10 cellular contexts compared by ENCODE assay signal in genomic region chr3:128278761-128279593, GRCh38.
DNase-seq lines count a peak whose midpoint lies in the region; ATAC-seq and TF ChIP-seq lines count a peak whose summit lies in the region.
"Had no signal": no experiment of that assay in that cellular context is flagged by ENCODE, and none has a peak within 500 bp of the region (broad histone marks: within the 10 kb centered on the region; RNA-seq: fewer than 3 reads in every experiment).

No MANE protein-coding gene starts in this region.

- no peak overlapping the region for H3K4me2 ChIP-seq in PC-9

- peaks cover 6% of the 10 kb centered on the region for H3F3A ChIP-seq in PC-9 (ENCODE audit: insufficient read depth, low read depth)

- peaks cover 0 to 21% of the 10 kb centered on the region in 2 donors for H3K4me1 ChIP-seq in ascending aorta
- peaks cover 23% of the 10 kb centered on the region for H3K4me1 ChIP-seq in right cardiac atrium (ENCODE audit: control insufficient read depth, insufficient read depth, low read length)
- peaks cover 45% of the 10 kb centered on the region for H3K4me1 ChIP-seq in PC-9 (replicated peaks; ENCODE audit: insufficient read depth)

- H3K79me2 ChIP-seq in PC-9 (ENCODE audit: low read depth) = peaks cover 11% of the 10 kb centered on the region; the same call in 1 of the 2 replicates

- no peak for TF ChIP-seq CTCF in ascending aorta (IDR thresholded peaks at IDR 0.05)
- TF ChIP-seq CTCF in PC-9 (conservative IDR thresholded peaks at IDR 0.05) = no peak

- H3K36me3 Mint-ChIP-seq in activated CD4-positive, alpha-beta T cell treated with anti-CD3 and anti-CD28 coated beads, Interleukin-2, amount 10 ng/mL, durations not matched to agents 7 days and 5 days (ENCODE audit: low read depth) = no peaks in the 10 kb centered on the region
- H3K36me3 Mint-ChIP-seq in activated CD4-positive, alpha-beta memory T cell treated with anti-CD3 and anti-CD28 coated beads for 36 hours = peaks cover 2% of the 10 kb centered on the region

- no peaks in the 10 kb centered on the region for H4K20me1 ChIP-seq in PC-9 (ENCODE audit: insufficient read depth)

- H3K36me3 ChIP-seq in ascending aorta = no peaks in the 10 kb centered on the region
- H3K36me3 ChIP-seq in PC-9 (ENCODE audit: low read depth) = no peaks in the 10 kb centered on the region

- CTCF ChIA-PET in PC-9 (lab: Charles Lee) = no interaction called here
- CTCF ChIA-PET in activated CD4-positive, alpha-beta T cell treated with anti-CD3 and anti-CD28 coated beads, Interleukin-2, amount 10 ng/mL, durations not matched to agents 7 days and 5 days (lab: Charles Lee) = no interaction called here
- CTCF ChIA-PET in activated CD4-positive, alpha-beta memory T cell treated with anti-CD3 and anti-CD28 coated beads for 36 hours (lab: Charles Lee) = no interaction called here

- no peaks in the 10 kb centered on the region for H3K9me3 ChIP-seq in ascending aorta
- no peaks in the 10 kb centered on the region for H3K9me3 ChIP-seq in right cardiac atrium (ENCODE audit: control insufficient read depth, low read length)
- no peaks in the 10 kb centered on the region for H3K9me3 ChIP-seq in PC-9 (ENCODE audit: insufficient read depth, low read depth)

- no peaks in the 10 kb centered on the region for H3K9me3 Mint-ChIP-seq in activated CD4-positive, alpha-beta T cell treated with anti-CD3 and anti-CD28 coated beads, Interleukin-2, amount 10 ng/mL, durations not matched to agents 7 days and 5 days
- H3K9me3 Mint-ChIP-seq in activated CD4-positive, alpha-beta memory T cell treated with anti-CD3 and anti-CD28 coated beads for 36 hours = no peaks in the 10 kb centered on the region
- H3K9me3 Mint-ChIP-seq: dendritic cell treated with granulocyte-macrophage colony-stimulating factor and Interleukin-4, amounts not matched to agents 40 ng/mL and 50 ng/mL, for 4 days had no signal

- H3K4me1 Mint-ChIP-seq in activated CD4-positive, alpha-beta T cell treated with anti-CD3 and anti-CD28 coated beads, Interleukin-2, amount 10 ng/mL, durations not matched to agents 7 days and 5 days = no peaks in the 10 kb centered on the region
- no peaks in the 10 kb centered on the region for H3K4me1 Mint-ChIP-seq in activated CD4-positive, alpha-beta memory T cell treated with anti-CD3 and anti-CD28 coated beads for 36 hours (ENCODE audit: low read depth)

- POLR2A ChIA-PET in PC-9 (lab: Charles Lee; ENCODE audit: unreplicated experiment) = no interaction called here
- POLR2A ChIA-PET in activated CD4-positive, alpha-beta T cell treated with anti-CD3 and anti-CD28 coated beads, Interleukin-2, amount 10 ng/mL, durations not matched to agents 7 days and 5 days (lab: Charles Lee) = no interaction called here
- POLR2A ChIA-PET in activated CD4-positive, alpha-beta memory T cell treated with anti-CD3 and anti-CD28 coated beads for 36 hours (lab: Charles Lee) = no interaction called here

- ATAC-seq in right cardiac atrium (peak; percentile 85 to 87), HG03520 (IDR thresholded peaks at IDR 0.05; ENCODE audit: unreplicated experiment) (no peak)

- no peak overlapping the region for H3K27ac Mint-ChIP-seq in activated CD4-positive, alpha-beta T cell treated with anti-CD3 and anti-CD28 coated beads, Interleukin-2, amount 10 ng/mL, durations not matched to agents 7 days and 5 days
- no peak overlapping the region for H3K27ac Mint-ChIP-seq in activated CD4-positive, alpha-beta memory T cell treated with anti-CD3 and anti-CD28 coated beads for 36 hours
- H3K27ac Mint-ChIP-seq: dendritic cell treated with granulocyte-macrophage colony-stimulating factor and Interleukin-4, amounts not matched to agents 40 ng/mL and 50 ng/mL, for 4 days had no signal

- H3K4me3 ChIP-seq in ascending aorta (peak overlapping the region; percentile 10 to 31), right cardiac atrium (ENCODE audit: low read length) (no peak overlapping the region), skeletal muscle cell (ENCODE audit: low read depth, low read length) (no peak overlapping the region), PC-9 (no peak overlapping the region)

- intact Hi-C loops in ascending aorta (cut with DNase I) (no loop called here), right cardiac atrium (cut with DNase I) (no loop called here), PC-9 (cut with micrococcal nuclease; ENCODE audit: unreplicated experiment) (no loop called here)
- intact Hi-C loops in activated CD4-positive, alpha-beta memory T cell treated with anti-CD3 and anti-CD28 coated beads for 36 hours (cut with micrococcal nuclease) = no loop called here

- BruUV-seq in PC-9 (replicated peaks; lab: Mats Ljungman, UMichigan) = no TSS peak

- no peaks in the 10 kb centered on the region for H3K9me2 ChIP-seq in PC-9 (ENCODE audit: insufficient read depth)

- H3K27ac ChIP-seq in ascending aorta = no peak overlapping the region
- no peak overlapping the region for H3K27ac ChIP-seq in right cardiac atrium (ENCODE audit: low read length)
- H3K27ac ChIP-seq in PC-9 = no peak overlapping the region
- H3K27ac ChIP-seq: HL-60 had no signal

- H3K27me3 Mint-ChIP-seq in activated CD4-positive, alpha-beta T cell treated with anti-CD3 and anti-CD28 coated beads, Interleukin-2, amount 10 ng/mL, durations not matched to agents 7 days and 5 days = no peaks in the 10 kb centered on the region
- no peaks in the 10 kb centered on the region for H3K27me3 Mint-ChIP-seq in activated CD4-positive, alpha-beta memory T cell treated with anti-CD3 and anti-CD28 coated beads for 36 hours
- H3K27me3 Mint-ChIP-seq: dendritic cell treated with granulocyte-macrophage colony-stimulating factor and Interleukin-4, amounts not matched to agents 40 ng/mL and 50 ng/mL, for 4 days had no signal

- H3K4me3 Mint-ChIP-seq in activated CD4-positive, alpha-beta T cell treated with anti-CD3 and anti-CD28 coated beads, Interleukin-2, amount 10 ng/mL, durations not matched to agents 7 days and 5 days = no peak overlapping the region
- no peak overlapping the region for H3K4me3 Mint-ChIP-seq in activated CD4-positive, alpha-beta memory T cell treated with anti-CD3 and anti-CD28 coated beads for 36 hours
- H3K4me3 Mint-ChIP-seq: dendritic cell treated with granulocyte-macrophage colony-stimulating factor and Interleukin-4, amounts not matched to agents 40 ng/mL and 50 ng/mL, for 4 days had no signal

- no peaks in the 10 kb centered on the region for H3K27me3 ChIP-seq in ascending aorta
- no peaks in the 10 kb centered on the region for H3K27me3 ChIP-seq in right cardiac atrium (ENCODE audit: control insufficient read depth, insufficient read depth)
- no peaks in the 10 kb centered on the region for H3K27me3 ChIP-seq in PC-9 (ENCODE audit: insufficient read depth, low read depth)

- DNase-seq in GM04504 (ENCODE audit: low read depth) (peak; percentile 83), ascending aorta (ENCODE audit: low spot score in 2 of 2) (peak in 1 of 2 donors; percentile 66), right cardiac atrium (peak; percentile 85 to 95 (median 94)), skeletal muscle cell (ENCODE audit: low read depth) (peak; percentile 78), PC-9 (no peak)
- no peak for DNase-seq in activated CD4-positive, alpha-beta T cell treated with anti-CD3 and anti-CD28 coated beads, Interleukin-2, amount 10 ng/mL, durations not matched to agents 7 days and 5 days
- DNase-seq in activated CD4-positive, alpha-beta memory T cell treated with anti-CD3 and anti-CD28 coated beads for 36 hours = no peak

- H2AFZ ChIP-seq in PC-9 = no peak overlapping the region

- WGBS in right cardiac atrium = 25% methylated on average over 17 of the region's 17 CpGs

Comparison
In these comparisons a context has a peak if more than half of its experiments do, and no peak if none do; other contexts are left out.
1. DNase-seq: peak in GM04504 (single experiment), right cardiac atrium (3 of 3) and skeletal muscle cell (single experiment); none in PC-9 (0 of 2), activated CD4-positive, alpha-beta T cell treated with anti-CD3 and anti-CD28 coated beads, Interleukin-2, amount 10 ng/mL, durations not matched to agents 7 days and 5 days (single experiment) and activated CD4-positive, alpha-beta memory T cell treated with anti-CD3 and anti-CD28 coated beads for 36 hours (single experiment).
2. H3K4me3 ChIP-seq: peak in ascending aorta (2 of 2); none in right cardiac atrium (single experiment), skeletal muscle cell (single experiment) and PC-9 (single experiment).